Comparison of ENCODE assay signal across 10 cellular contexts in the genomic region with DNA sequence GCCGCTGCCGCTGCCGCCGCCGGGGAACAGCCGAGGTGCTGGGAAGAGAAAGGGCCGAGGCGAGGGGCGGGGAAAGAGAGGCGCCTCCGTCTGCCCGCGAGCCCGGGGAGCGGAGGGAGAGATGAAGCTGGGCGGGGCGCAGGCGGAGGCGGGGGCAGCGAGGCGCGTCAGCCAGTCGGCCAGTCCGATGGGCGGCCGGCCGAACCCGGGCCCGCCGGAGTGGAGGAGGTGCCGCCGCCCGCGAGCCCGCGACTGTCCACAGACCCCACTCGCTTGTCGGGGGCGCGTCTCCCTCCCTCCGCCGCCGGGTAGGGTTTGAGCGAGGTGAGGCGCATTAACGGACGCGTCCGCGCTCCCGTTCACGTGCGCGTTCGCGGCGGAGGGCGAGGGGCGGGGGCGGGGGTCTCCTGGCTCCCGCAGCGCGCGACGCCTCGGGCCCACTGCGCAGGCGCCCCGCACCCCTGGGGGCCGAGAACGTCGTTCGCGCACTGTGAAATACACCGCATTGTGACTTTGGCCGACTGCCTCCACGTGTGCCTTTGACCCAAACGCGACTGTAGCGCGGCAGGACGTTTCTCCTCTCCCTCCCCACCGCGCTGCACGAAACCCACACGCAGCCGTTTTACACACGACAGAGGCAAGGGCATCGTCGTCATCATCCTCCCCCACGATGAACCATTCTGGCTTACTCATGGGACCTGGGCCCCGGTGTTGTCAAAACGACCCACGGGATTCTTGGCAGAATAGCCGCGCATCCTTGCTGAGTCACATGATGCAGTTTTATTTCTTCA. TPM values are rescaled to one million over a fixed set of nuclear protein-coding genes. Genes with fewer than 3 reads are reported as not detected.
DNase-seq lines count a peak whose midpoint lies in the region; ATAC-seq lines count a peak whose summit lies in the region.
"Had no signal": no experiment of that assay in that cellular context is flagged by ENCODE, and none has a peak within 500 bp of the region (broad histone marks: within the 10 kb centered on the region; RNA-seq: fewer than 3 reads in every experiment).

A gene (minus strand): TSS at position 92 of the 791 bp plus-strand sequence. CDS start 148 bp downstream, outside the sequence.

- peak; percentile 53 for DNase-seq in DMS 273 (lab: John Stamatoyannopoulos, UW; ENCODE audit: unreplicated experiment)
- DNase-seq in DMS 273 treated with DMSO at 0.1 percent for 48 hours (lab: John Stamatoyannopoulos, UW), result no peak
- peak; percentile 6 for DNase-seq in NCI-H146 treated with DMSO at 0.1 percent for 48 hours (lab: John Stamatoyannopoulos, UW; ENCODE audit: unreplicated experiment)
- peak; percentile 2 to 15 (median 8) for DNase-seq in activated CD8-positive, alpha-beta memory T cell treated with anti-CD3 and anti-CD28 coated beads for 48 hours (ENCODE audit: low read depth in 2 of 3, low spot score in 2 of 3)
- DNase-seq in naive thymus-derived CD4-positive, alpha-beta T cell, result peak in 5 of 9 donors; percentile 4 to 69 (median 8)
- peak; percentile 36 for DNase-seq in stromal cell of bone marrow (ENCODE audit: low read depth)

- H3K4me1 ChIP-seq in esophagus (ENCODE audit: control insufficient read depth in 2 of 2, insufficient read depth in 2 of 2, low read length in 1 of 2), result no peaks in the 10 kb centered on the region
- no peaks in the 10 kb centered on the region for H3K4me1 ChIP-seq in naive thymus-derived CD4-positive, alpha-beta T cell (ENCODE audit: control insufficient read depth in 2 of 2, insufficient read depth in 2 of 2, low read length in 2 of 2)

- intact Hi-C loops in naive thymus-derived CD4-positive, alpha-beta T cell (cut with micrococcal nuclease), result loop anchor here in 1 of 2 donors (5.0 to 10.0 kb wide), 2 partner anchors 398 to 766 kb away; a partner anchor contains a TSS

- H3K27ac ChIP-seq in esophagus (ENCODE audit: low read depth in 2 of 2, low read length in 1 of 2), result no peak within 1 kb of the TSS
- H3K27ac ChIP-seq in naive thymus-derived CD4-positive, alpha-beta T cell (ENCODE audit: low read depth, low read length), result no peak within 1 kb of the TSS
- H3K27ac ChIP-seq: 22Rv1, epithelial cell of prostate had no signal

- peak within 1 kb of the TSS in 2 of 9 donors; percentile 74 to 80 for H3K27ac Mint-ChIP-seq in naive thymus-derived CD4-positive, alpha-beta T cell

- peak within 1 kb of the TSS; percentile 71 to 88 (median 84) for H3K4me3 Mint-ChIP-seq in naive thymus-derived CD4-positive, alpha-beta T cell

- peak; percentile 64 for ATAC-seq in naive thymus-derived CD4-positive, alpha-beta T cell
- ATAC-seq in GM18870 (IDR thresholded peaks at IDR 0.05; ENCODE audit: unreplicated experiment), result no peak

- no peaks in the 10 kb centered on the region for H3K36me3 Mint-ChIP-seq in naive thymus-derived CD4-positive, alpha-beta T cell

- H3K4me1 Mint-ChIP-seq in naive thymus-derived CD4-positive, alpha-beta T cell, result peaks cover 0 to 11% (median 6%) of the 10 kb centered on the region in 7 donors

- H3K27me3 ChIP-seq in esophagus (ENCODE audit: control insufficient read depth in 1 of 2, insufficient read depth in 2 of 2, low read length in 2 of 2), result peaks cover 0 to 2% of the 10 kb centered on the region in 2 donors
- peaks cover 0 to 4% of the 10 kb centered on the region in 2 donors for H3K27me3 ChIP-seq in naive thymus-derived CD4-positive, alpha-beta T cell (ENCODE audit: control insufficient read depth in 2 of 2, insufficient read depth in 2 of 2, low read length in 2 of 2)

- H3K36me3 ChIP-seq in esophagus (ENCODE audit: control insufficient read depth in 2 of 2, insufficient read depth in 2 of 2, low read length in 1 of 2), result no peaks in the 10 kb centered on the region
- no peaks in the 10 kb centered on the region for H3K36me3 ChIP-seq in naive thymus-derived CD4-positive, alpha-beta T cell (ENCODE audit: control insufficient read depth in 2 of 3, insufficient read depth in 3 of 3, low read length in 3 of 3)

- H3K27me3 Mint-ChIP-seq in naive thymus-derived CD4-positive, alpha-beta T cell, result peaks cover 16 to 25% (median 24%) of the 10 kb centered on the region in 5 donors

- H3K9me3 ChIP-seq in esophagus (ENCODE audit: control insufficient read depth in 2 of 2, insufficient read depth in 1 of 2, low read depth in 1 of 2, low read length in 1 of 2), result no peaks in the 10 kb centered on the region
- no peaks in the 10 kb centered on the region for H3K9me3 ChIP-seq in naive thymus-derived CD4-positive, alpha-beta T cell (ENCODE audit: control insufficient read depth in 2 of 3, low read length in 3 of 3)

- 1 to 47% methylated on average over 73 to 96 of the region's 96 CpGs for WGBS in esophagus, 2 donors

- H3K4me3 ChIP-seq in esophagus (ENCODE audit: low read depth in 1 of 2, low read length in 2 of 2), result peak within 1 kb of the TSS; percentile 47 to 49
- H3K4me3 ChIP-seq in naive thymus-derived CD4-positive, alpha-beta T cell (ENCODE audit: low read length), result peak within 1 kb of the TSS; percentile 30

- POLR2A ChIA-PET in naive thymus-derived CD4-positive, alpha-beta T cell (lab: Charles Lee), result no interaction called here

- CTCF ChIA-PET in naive thymus-derived CD4-positive, alpha-beta T cell (lab: Charles Lee), result no interaction called here

- peaks cover 0 to 8% (median 2%) of the 10 kb centered on the region in 11 donors for H3K9me3 Mint-ChIP-seq in naive thymus-derived CD4-positive, alpha-beta T cell

RNA-seq across cellular contexts. Expression of the gene that starts here (rescaled TPM):
- under 1 TPM; 0.49 to 0.75 TPM for polyA plus RNA-seq in esophagus
- 1 to 10 TPM in 1 of 5 experiments, under 1 TPM in 3, not detected in 1; 0.13 to 1.2 (median 0.47) TPM for total RNA-seq in naive thymus-derived CD4-positive, alpha-beta T cell
- polyA plus RNA-seq in naive thymus-derived CD4-positive, alpha-beta T cell, result under 1 TPM in 1 of 2 donors, not detected in 1; 0.09 TPM
